9 cellular contexts compared by ENCODE assay signal in the genomic region with DNA sequence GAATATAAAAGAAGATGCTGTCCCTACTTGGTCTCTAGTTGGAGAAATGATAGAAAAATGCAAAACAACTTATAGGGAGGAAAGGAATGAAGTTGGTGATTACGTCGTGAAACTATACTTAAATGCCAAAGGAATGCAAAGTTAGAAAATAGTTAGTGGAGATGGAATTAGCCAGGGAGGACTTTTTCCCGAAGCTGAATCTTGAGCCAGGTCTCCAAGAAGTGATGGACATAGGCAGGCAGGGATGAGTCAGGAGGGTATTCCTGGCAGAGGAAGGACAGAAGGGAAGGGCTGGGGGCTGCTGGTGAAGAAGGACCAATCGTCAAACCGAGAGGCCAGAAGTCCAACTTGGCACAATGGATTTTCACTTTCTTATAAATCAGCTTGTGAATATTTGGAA. TPM values are rescaled to one million over a fixed set of nuclear protein-coding genes. Genes with fewer than 3 reads are reported as not detected.
DNase-seq lines count a peak whose midpoint lies in the region; ATAC-seq and TF ChIP-seq lines count a peak whose summit lies in the region.
"Had no signal": no experiment of that assay in that cellular context is flagged by ENCODE, and none has a peak within 500 bp of the region (broad histone marks: within the 10 kb centered on the region; RNA-seq: fewer than 3 reads in every experiment).

No MANE protein-coding gene starts in this region.

- peaks cover 54% of the 10 kb centered on the region for H3K4me1 Mint-ChIP-seq in activated CD8-positive, alpha-beta memory T cell treated with anti-CD3 and anti-CD28 coated beads, Interleukin-2, amount 10 ng/mL, durations not matched to agents 7 days and 5 days

- H3K27ac Mint-ChIP-seq in activated CD8-positive, alpha-beta memory T cell treated with anti-CD3 and anti-CD28 coated beads, Interleukin-2, amount 10 ng/mL, durations not matched to agents 7 days and 5 days, result no peak overlapping the region

- no peak for TF ChIP-seq POLR2A in tibial nerve (IDR thresholded peaks at IDR 0.05)

- peaks cover 46% of the 10 kb centered on the region for H3K4me1 ChIP-seq in adipocyte (ENCODE audit: control insufficient read depth, insufficient read depth, low read length)
- H3K4me1 ChIP-seq in tibial nerve, result peaks cover 0 to 58% (median 24%) of the 10 kb centered on the region in 4 donors

- ATAC-seq in activated CD8-positive, alpha-beta memory T cell treated with anti-CD3 and anti-CD28 coated beads, Interleukin-2, amount 10 ng/mL, durations not matched to agents 7 days and 5 days, result no peak
- no peak for ATAC-seq in GM21381 (IDR thresholded peaks at IDR 0.05; ENCODE audit: unreplicated experiment)

- 7 to 14% methylated on average over 5 of the region's 5 CpGs for WGBS in tibial nerve, 2 donors

- TF ChIP-seq CTCF in tibial nerve (IDR thresholded peaks at IDR 0.05), result no peak

- H3K36me3 ChIP-seq in adipocyte (ENCODE audit: control insufficient read depth, insufficient read depth, low read length, severe bottlenecking) (no peaks in the 10 kb centered on the region), tibial nerve (no peaks in the 10 kb centered on the region)

- peaks cover 8% of the 10 kb centered on the region for H3K36me3 Mint-ChIP-seq in activated CD8-positive, alpha-beta memory T cell treated with anti-CD3 and anti-CD28 coated beads, Interleukin-2, amount 10 ng/mL, durations not matched to agents 7 days and 5 days

- peak overlapping the region; percentile 86 for H3K9ac ChIP-seq in adipocyte (ENCODE audit: low read length)

- peak overlapping the region in 3 of 4 donors; percentile 57 to 94 (median 86) for H3K27ac ChIP-seq in tibial nerve

- CTCF ChIA-PET in activated CD8-positive, alpha-beta memory T cell treated with anti-CD3 and anti-CD28 coated beads, Interleukin-2, amount 10 ng/mL, durations not matched to agents 7 days and 5 days (lab: Charles Lee), result interaction anchor here (1.4 to 4.6 kb wide), 4 partner anchors 22 to 99 kb away, joined by 4 to 18 read pairs (median 11); no protein-coding TSS in a partner anchor
- CTCF ChIA-PET in HEK293T (lab: Yijun Ruan, JAX), result no interaction called here

- POLR2A ChIA-PET in HEK293T (lab: Yijun Ruan, JAX), result interaction anchor here (1.1 to 1.2 kb wide), 2 partner anchors 9 to 96 kb away, joined by 3 to 4 read pairs; no protein-coding TSS in a partner anchor

- peak overlapping the region; percentile 76 for H3K4me3 Mint-ChIP-seq in activated CD8-positive, alpha-beta memory T cell treated with anti-CD3 and anti-CD28 coated beads, Interleukin-2, amount 10 ng/mL, durations not matched to agents 7 days and 5 days

- no peak for DNase-seq in activated CD8-positive, alpha-beta memory T cell treated with anti-CD3 and anti-CD28 coated beads, Interleukin-2, amount 10 ng/mL, durations not matched to agents 7 days and 5 days
- DNase-seq in activated CD8-positive, alpha-beta memory T cell treated with anti-CD3 and anti-CD28 coated beads, Interleukin-2, amount 50 U/mL, for 4 hours, result no peak
- peak; percentile 65 for DNase-seq in adipocyte (ENCODE audit: low read depth)
- peak; percentile 39 for DNase-seq in kidney tubule cell (ENCODE audit: low spot score)
- no peak for DNase-seq in tibial nerve (ENCODE audit: low spot score in 2 of 2)
- no peak for DNase-seq in HEK293T (ENCODE audit: extremely low spot score)
- DNase-seq in NCI-H146 (lab: John Stamatoyannopoulos, UW), result no peak
- DNase-seq: NCI-H1930 had no signal

- H3K4me3 ChIP-seq in adipocyte (ENCODE audit: low read length) (peak overlapping the region; percentile 90), tibial nerve (peak overlapping the region; percentile 64 to 94 (median 66))

- no peaks in the 10 kb centered on the region for H3K9me3 ChIP-seq in adipocyte (ENCODE audit: control insufficient read depth, low read length)
- H3K9me3 ChIP-seq in tibial nerve, result no peaks in the 10 kb centered on the region

- H3K27me3 Mint-ChIP-seq in activated CD8-positive, alpha-beta memory T cell treated with anti-CD3 and anti-CD28 coated beads, Interleukin-2, amount 10 ng/mL, durations not matched to agents 7 days and 5 days, result no peaks in the 10 kb centered on the region

- H3K9me3 Mint-ChIP-seq in activated CD8-positive, alpha-beta memory T cell treated with anti-CD3 and anti-CD28 coated beads, Interleukin-2, amount 10 ng/mL, durations not matched to agents 7 days and 5 days (ENCODE audit: low read depth), result no peaks in the 10 kb centered on the region

- TF ChIP-seq EP300 in tibial nerve (IDR thresholded peaks at IDR 0.05), result no peak

- H3K27me3 ChIP-seq in adipocyte (replicated peaks; ENCODE audit: control insufficient read depth, insufficient read depth, low read length), result no peaks in the 10 kb centered on the region
- H3K27me3 ChIP-seq in tibial nerve, result no peaks in the 10 kb centered on the region

TF ChIP-seq in HEK293T, 16 proteins besides CTCF, POLR2A, EP300 and RAD21:
- TF ChIP-seq HDGF (IDR thresholded peaks at IDR 0.05; ENCODE audit: borderline replicate concordance) (no peak), PKNOX1 (IDR thresholded peaks at IDR 0.05) (no peak), ELF4 (IDR thresholded peaks at IDR 0.05) (no peak)
TF ChIP-seq in HEK293T: peak in this region for 0.

RNA-seq across cellular contexts. Expression of gene SNTB2, which starts 1.8 kb away (rescaled TPM):
- total RNA-seq in activated CD8-positive, alpha-beta memory T cell treated with anti-CD3 and anti-CD28 coated beads, Interleukin-2, amount 10 ng/mL, durations not matched to agents 7 days and 5 days, result 10 to 100 TPM; 21.5 to 30.6 TPM
- 10 to 100 TPM; 33.1 to 50.2 (median 37.7) TPM for total RNA-seq in tibial nerve

RNA-seq across cellular contexts. Expression of gene UTP4, which starts 56.3 kb away (rescaled TPM):
- 10 to 100 TPM; 57.7 to 82.3 TPM for total RNA-seq in activated CD8-positive, alpha-beta memory T cell treated with anti-CD3 and anti-CD28 coated beads, Interleukin-2, amount 10 ng/mL, durations not matched to agents 7 days and 5 days
- total RNA-seq in tibial nerve, result 10 to 100 TPM; 17.6 to 48.0 (median 24.1) TPM

RNA-seq across cellular contexts. Expression of gene CHTF8, which starts 56.3 kb away (rescaled TPM):
- total RNA-seq in activated CD8-positive, alpha-beta memory T cell treated with anti-CD3 and anti-CD28 coated beads, Interleukin-2, amount 10 ng/mL, durations not matched to agents 7 days and 5 days, result 100 to 1,000 TPM; 133 to 147 TPM
- 10 to 100 TPM; 58.8 to 99.0 (median 76.5) TPM for total RNA-seq in tibial nerve

Comparison
In these comparisons a context has a peak if more than half of its experiments do, and no peak if none do; other contexts are left out.
1. DNase-seq: peak in adipocyte (single experiment) and kidney tubule cell (single experiment); none in activated CD8-positive, alpha-beta memory T cell treated with anti-CD3 and anti-CD28 coated beads, Interleukin-2, amount 10 ng/mL, durations not matched to agents 7 days and 5 days (single experiment), activated CD8-positive, alpha-beta memory T cell treated with anti-CD3 and anti-CD28 coated beads, Interleukin-2, amount 50 U/mL, for 4 hours (single experiment), tibial nerve (0 of 2), HEK293T (single experiment) and NCI-H146 (single experiment).